Comparison of ENCODE assay signal across 8 cellular contexts in the genomic region with DNA sequence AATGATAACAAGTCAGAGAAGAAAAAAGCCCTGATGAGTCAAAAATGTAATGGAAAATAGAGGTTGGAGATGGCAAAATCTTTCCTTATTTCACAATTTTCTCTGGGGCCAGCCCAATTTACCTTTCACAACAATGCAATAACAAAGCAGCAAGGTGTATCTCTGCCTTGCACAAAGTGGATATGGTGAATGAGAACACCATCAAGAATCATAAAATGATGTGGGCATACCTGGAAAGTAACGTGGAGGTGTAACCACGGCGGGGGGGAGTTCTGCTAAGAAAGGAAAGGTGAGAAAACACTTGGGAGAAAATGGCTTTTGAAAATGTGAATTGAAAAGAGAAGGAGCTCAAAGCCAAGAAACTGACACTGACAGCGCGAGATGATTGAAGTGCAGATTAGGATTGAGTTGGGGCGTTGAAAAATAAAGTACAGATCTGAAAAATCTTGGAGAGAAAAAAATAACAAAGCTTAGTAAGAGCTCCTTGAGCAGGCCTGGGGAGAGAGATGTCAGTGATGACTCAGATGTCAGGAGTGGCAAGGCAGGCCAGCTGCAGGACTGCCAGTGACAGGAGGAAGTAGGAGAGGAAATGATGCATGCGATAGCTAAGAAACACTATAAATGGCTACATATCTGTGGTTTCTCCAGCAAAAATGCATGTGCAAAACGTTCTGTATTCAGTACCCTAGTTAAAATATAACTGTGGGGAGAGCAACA. TPM values are rescaled to one million over a fixed set of nuclear protein-coding genes. Genes with fewer than 3 reads are reported as not detected.
DNase-seq lines count a peak whose midpoint lies in the region; ATAC-seq and TF ChIP-seq lines count a peak whose summit lies in the region.

No MANE protein-coding gene starts in this region.

- H3K4me3 Mint-ChIP-seq in dendritic cell treated with granulocyte-macrophage colony-stimulating factor and Interleukin-4, amounts not matched to agents 40 ng/mL and 50 ng/mL, for 4 days, result peak overlapping the region; percentile 58
- peak overlapping the region; percentile 47 for H3K4me3 Mint-ChIP-seq in memory B cell

- no peaks in the 10 kb centered on the region for H3K27me3 ChIP-seq in GM06990 (replicated peaks; ENCODE audit: control insufficient read depth, insufficient read depth, low read length)

- peak overlapping the region; percentile 91 for H3K27ac Mint-ChIP-seq in dendritic cell treated with granulocyte-macrophage colony-stimulating factor and Interleukin-4, amounts not matched to agents 40 ng/mL and 50 ng/mL, for 4 days
- H3K27ac Mint-ChIP-seq in memory B cell, result peak overlapping the region; percentile 38

- intact Hi-C loops in dendritic cell treated with granulocyte-macrophage colony-stimulating factor and Interleukin-4, amounts not matched to agents 40 ng/mL and 50 ng/mL, for 4 days (cut with micrococcal nuclease), result loop anchor here (1.0 kb wide), 1 partner anchor 11 kb away; no protein-coding TSS in a partner anchor

- H3K27me3 Mint-ChIP-seq in dendritic cell treated with granulocyte-macrophage colony-stimulating factor and Interleukin-4, amounts not matched to agents 40 ng/mL and 50 ng/mL, for 4 days, result no peaks in the 10 kb centered on the region
- H3K27me3 Mint-ChIP-seq in memory B cell, result no peaks in the 10 kb centered on the region

- H3K9me3 Mint-ChIP-seq in dendritic cell treated with granulocyte-macrophage colony-stimulating factor and Interleukin-4, amounts not matched to agents 40 ng/mL and 50 ng/mL, for 4 days, result no peaks in the 10 kb centered on the region
- no peaks in the 10 kb centered on the region for H3K9me3 Mint-ChIP-seq in memory B cell

- peak; percentile 74 for DNase-seq in GM06990 (ENCODE audit: extremely low read depth, insufficient read length)
- DNase-seq in H4 (ENCODE audit: low spot score), result peak; percentile 93
- DNase-seq in LHCN-M2 (ENCODE audit: low read depth), result peak; percentile 99
- peak; percentile 19 to 43 for DNase-seq in activated CD4-positive, alpha-beta T cell treated with anti-CD3 and anti-CD28 coated beads for 24 hours (ENCODE audit: low read depth in 2 of 2)
- peak in 1 of 2 donors; percentile 42 for DNase-seq in memory B cell (ENCODE audit: low spot score in 2 of 2)
- peak; percentile 68 for DNase-seq in stimulated activated CD8-positive, alpha-beta memory T cell treated with anti-CD3 and anti-CD28 coated beads, Interleukin-4, amount 100 ng/mL, for 48 hours
- no peak for DNase-seq in cerebellum (ENCODE audit: low spot score)

- peaks cover 82% of the 10 kb centered on the region for H3K4me1 Mint-ChIP-seq in dendritic cell treated with granulocyte-macrophage colony-stimulating factor and Interleukin-4, amounts not matched to agents 40 ng/mL and 50 ng/mL, for 4 days (ENCODE audit: low read depth)
- peaks cover 31% of the 10 kb centered on the region for H3K4me1 Mint-ChIP-seq in memory B cell

- no peak overlapping the region for H3K4me3 ChIP-seq in GM06990 (replicated peaks; ENCODE audit: low read depth, low read length)

- no peaks in the 10 kb centered on the region; the same call in 1 of the 2 replicates for H3K36me3 ChIP-seq in GM06990 (ENCODE audit: control insufficient read depth, insufficient read depth, low read length)

- no peak for TF ChIP-seq CTCF in GM06990 (IDR thresholded peaks at IDR 0.05; ENCODE audit: insufficient read depth, low read length, poor library complexity, severe bottlenecking)

- peak; percentile 96 for ATAC-seq in memory B cell (ENCODE audit: low read depth)

- peaks cover 91% of the 10 kb centered on the region for H3K36me3 Mint-ChIP-seq in dendritic cell treated with granulocyte-macrophage colony-stimulating factor and Interleukin-4, amounts not matched to agents 40 ng/mL and 50 ng/mL, for 4 days (ENCODE audit: low read depth)
- H3K36me3 Mint-ChIP-seq in memory B cell, result no peaks in the 10 kb centered on the region

RNA-seq across cellular contexts. Expression of a gene that starts 26.2 kb away (rescaled TPM):
- 8.0 and 8.9 TPM in 2 replicates for total RNA-seq in H4 (2014; rRNA removed; shearing (Covaris generic))
- total RNA-seq in LHCN-M2 (2014; rRNA removed) (96.8 and 101 TPM in 2 replicates), cerebellum (5.6 TPM)
- polyA plus RNA-seq in LHCN-M2 (2012), result 18.1 TPM
